Comparison of ENCODE assay signal across 8 cellular contexts in genomic region chr11:64810891-64811272, GRCh38. TPM values are rescaled to one million over a fixed set of nuclear protein-coding genes. Genes with fewer than 3 reads are reported as not detected.
DNase-seq lines count a peak whose midpoint lies in the region; ATAC-seq and TF ChIP-seq lines count a peak whose summit lies in the region.

No MANE protein-coding gene starts in this region.

- peaks cover 15% of the 10 kb centered on the region for H3K4me1 ChIP-seq in CD8-positive, alpha-beta memory T cell (ENCODE audit: insufficient read depth, low read length)
- no peaks in the 10 kb centered on the region for H3K4me1 ChIP-seq in HEK293 (ENCODE audit: control insufficient read depth, insufficient read depth, low read length)
- H3K4me1 ChIP-seq in parathyroid adenoma = no peaks in the 10 kb centered on the region

- H3K79me2 ChIP-seq in parathyroid adenoma = no peaks in the 10 kb centered on the region

- peak overlapping the region; percentile 85 to 96 (median 94) for H3K4me3 Mint-ChIP-seq in CD8-positive, alpha-beta memory T cell

- no peaks in the 10 kb centered on the region for H3K9me3 Mint-ChIP-seq in CD8-positive, alpha-beta memory T cell

- POLR2A ChIA-PET in CD8-positive, alpha-beta memory T cell (lab: Charles Lee) = interaction anchor here (0.9 to 3.2 kb wide), 9 partner anchors 9 to 311 kb away, joined by 3 to 43 read pairs (median 3); partner anchors contain the start of genes CDC42BPG, FAU, MRPL49 and SF1
- POLR2A ChIA-PET in HEK293 (lab: Yijun Ruan, JAX) = interaction anchor here (0.8 to 1.8 kb wide), 4 partner anchors 11 to 67 kb away, joined by 3 to 7 read pairs (median 4); partner anchors contain the start of genes EHD1 and SF1

- H3K4me3 ChIP-seq in CD8-positive, alpha-beta memory T cell (ENCODE audit: low read length) = peak overlapping the region; percentile 83
- H3K4me3 ChIP-seq in HEK293 (ENCODE audit: low read depth, low read length) = peak overlapping the region; percentile 21
- peak overlapping the region; percentile 91 for H3K4me3 ChIP-seq in fibroblast of mammary gland (ENCODE audit: control insufficient read depth, low read depth, low read length)
- peak overlapping the region; percentile 78 for H3K4me3 ChIP-seq in parathyroid adenoma (ENCODE audit: low read depth, low read length)

- peak overlapping the region; percentile 51 for H3K4me2 ChIP-seq in parathyroid adenoma (ENCODE audit: low read length)

- peaks cover 23 to 33% (median 30%) of the 10 kb centered on the region in 3 donors for H3K4me1 Mint-ChIP-seq in CD8-positive, alpha-beta memory T cell

- H3K27me3 ChIP-seq in CD8-positive, alpha-beta memory T cell (ENCODE audit: insufficient read depth, low read length, poor library complexity, severe bottlenecking) = no peaks in the 10 kb centered on the region
- no peaks in the 10 kb centered on the region for H3K27me3 ChIP-seq in parathyroid adenoma (ENCODE audit: control insufficient read depth, insufficient read depth, low read length)

- peaks cover 13% of the 10 kb centered on the region for H3K36me3 ChIP-seq in CD8-positive, alpha-beta memory T cell (ENCODE audit: insufficient read depth, low read length)
- H3K36me3 ChIP-seq in HEK293 (ENCODE audit: control insufficient read depth in 2 of 2, insufficient read depth in 1 of 2, low read length in 2 of 2) (peaks cover 0 to 30% of the 10 kb centered on the region in 2 experiments; a peak in 2 of 3 replicates), parathyroid adenoma (ENCODE audit: control insufficient read depth, insufficient read depth, low read length) (no peaks in the 10 kb centered on the region)

- H2AFZ ChIP-seq in parathyroid adenoma = peak overlapping the region; percentile 74

- H3K27ac ChIP-seq in CD8-positive, alpha-beta memory T cell (ENCODE audit: low read depth, low read length) = peak overlapping the region; percentile 78
- H3K27ac ChIP-seq in HEK293 (ENCODE audit: extremely low read depth, low read depth, low read length) (no peak overlapping the region), parathyroid adenoma (no peak overlapping the region)

- H3K9me3 ChIP-seq in CD8-positive, alpha-beta memory T cell (ENCODE audit: low read length) = no peaks in the 10 kb centered on the region
- H3K9me3 ChIP-seq in HEK293 (ENCODE audit: control insufficient read depth, insufficient read depth, low read depth, low read length) (no peaks in the 10 kb centered on the region), parathyroid adenoma (ENCODE audit: control insufficient read depth, low read length) (no peaks in the 10 kb centered on the region)

- DNase-seq in CD8-positive, alpha-beta memory T cell = peak in 4 of 5 donors; percentile 46 to 75 (median 61)
- DNase-seq in T-helper 22 cell (ENCODE audit: low read depth) (peak; percentile 30), fibroblast of mammary gland (ENCODE audit: low read depth) (no peak), AG20443 (ENCODE audit: low spot score) (no peak), HPDE6-E6E7 (ENCODE audit: extremely low spot score) (no peak)

- TF ChIP-seq CTCF in HEK293 (tag by site-specific recombination; IDR thresholded peaks at IDR 0.05) (no peak), fibroblast of mammary gland (conservative IDR thresholded peaks at IDR 0.05; ENCODE audit: control insufficient read depth, insufficient read depth, low read depth, low read length) (no peak), parathyroid adenoma (IDR thresholded peaks at IDR 0.05) (no peak)

- H3K36me3 Mint-ChIP-seq in CD8-positive, alpha-beta memory T cell = peaks cover 0 to 35% (median 0%) of the 10 kb centered on the region in 3 donors

- H3K27me3 Mint-ChIP-seq in CD8-positive, alpha-beta memory T cell = peaks cover 0 to 3% of the 10 kb centered on the region in 2 donors

- peak overlapping the region; percentile 89 to 97 (median 94) for H3K27ac Mint-ChIP-seq in CD8-positive, alpha-beta memory T cell

- no peak overlapping the region for H3K9ac ChIP-seq in parathyroid adenoma

- ATAC-seq in HG02610 (IDR thresholded peaks at IDR 0.05; ENCODE audit: unreplicated experiment) = no peak

- CTCF ChIA-PET in CD8-positive, alpha-beta memory T cell (lab: Charles Lee) = interaction anchor here (0.7 to 1.7 kb wide), 10 partner anchors 27 to 122 kb away, joined by 3 to 9 read pairs (median 3); partner anchors contain the start of gene SF1
- CTCF ChIA-PET in HEK293 (lab: Yijun Ruan, JAX) = interaction anchor here (0.5 to 1.0 kb wide), 5 partner anchors 10 to 493 kb away, joined by 3 to 4 read pairs (median 3); partner anchors contain the start of gene TRMT112

TF ChIP-seq in HEK293, 187 proteins besides CTCF, POLR2A, EP300 and RAD21 (continues in another document):
- TF ChIP-seq ZNF791 (tag by site-specific recombination; IDR thresholded peaks at IDR 0.05) (no peak), ZNF335 (tag by site-specific recombination; conservative IDR thresholded peaks at IDR 0.05) (peak; percentile 98), ZBTB17 (tag by site-specific recombination; IDR thresholded peaks at IDR 0.05) (peak; percentile 84), SETDB1 (IDR thresholded peaks at IDR 0.05; ENCODE audit: insufficient read length, low read length) (peak; percentile 34), ZNF549 (tag by site-specific recombination; IDR thresholded peaks at IDR 0.05) (no peak), ZNF843 (tag by site-specific recombination; IDR thresholded peaks at IDR 0.05) (no peak), ZNF394 (tag by site-specific recombination; IDR thresholded peaks at IDR 0.05; ENCODE audit: borderline replicate concordance) (peak; percentile 85), ZBTB44 (tag by site-specific recombination; IDR thresholded peaks at IDR 0.05) (no peak), ZNF600 (tag by site-specific recombination; IDR thresholded peaks at IDR 0.05) (no peak), WT1 (tag by site-specific recombination; IDR thresholded peaks at IDR 0.05) (no peak), ZBTB11 (tag by site-specific recombination; conservative IDR thresholded peaks at IDR 0.05; ENCODE audit: low read depth) (peak; percentile 72)

RNA-seq across cellular contexts. Expression of gene MEN1, which starts 0.5 kb away (rescaled TPM):
- total RNA-seq in CD8-positive, alpha-beta memory T cell = 10 to 100 TPM; 45.8 to 47.7 TPM
- 45.0 TPM for polyA plus RNA-seq in CD8-positive, alpha-beta memory T cell

RNA-seq across cellular contexts. Expression of gene MAP4K2, which starts 7.9 kb away (rescaled TPM):
- 10 to 100 TPM; 54.8 to 55.3 TPM for total RNA-seq in CD8-positive, alpha-beta memory T cell
- polyA plus RNA-seq in CD8-positive, alpha-beta memory T cell = 39.0 TPM

RNA-seq across cellular contexts. Expression of gene SF1, which starts 32.5 kb away (rescaled TPM):
- total RNA-seq in CD8-positive, alpha-beta memory T cell = 100 to 1,000 TPM; 403 to 423 TPM
- polyA plus RNA-seq in CD8-positive, alpha-beta memory T cell = 176 TPM

RNA-seq across cellular contexts. Expression of gene CDC42BPG, which starts 33.6 kb away (rescaled TPM):
- total RNA-seq in CD8-positive, alpha-beta memory T cell = 1 to 10 TPM in 1 of 2 experiments, under 1 TPM in 1; 0.66 to 2.3 TPM
- 0.52 TPM for polyA plus RNA-seq in CD8-positive, alpha-beta memory T cell

RNA-seq across cellular contexts. Expression of gene PYGM, which starts 51.1 kb away (rescaled TPM):
- 1 to 10 TPM; 2.2 TPM for total RNA-seq in CD8-positive, alpha-beta memory T cell
- 0.15 TPM for polyA plus RNA-seq in CD8-positive, alpha-beta memory T cell

Comparison
In these comparisons a context has a peak if more than half of its experiments do, and no peak if none do; other contexts are left out.
1. DNase-seq: peak in CD8-positive, alpha-beta memory T cell (4 of 5) and T-helper 22 cell (single experiment); none in fibroblast of mammary gland (single experiment), AG20443 (single experiment) and HPDE6-E6E7 (single experiment).
2. H3K4me3 ChIP-seq: peak in every context shown above with its lines; median percentile 91 in fibroblast of mammary gland; 83 in CD8-positive, alpha-beta memory T cell; 78 in parathyroid adenoma; 21 in HEK293.